In the genomic region with DNA sequence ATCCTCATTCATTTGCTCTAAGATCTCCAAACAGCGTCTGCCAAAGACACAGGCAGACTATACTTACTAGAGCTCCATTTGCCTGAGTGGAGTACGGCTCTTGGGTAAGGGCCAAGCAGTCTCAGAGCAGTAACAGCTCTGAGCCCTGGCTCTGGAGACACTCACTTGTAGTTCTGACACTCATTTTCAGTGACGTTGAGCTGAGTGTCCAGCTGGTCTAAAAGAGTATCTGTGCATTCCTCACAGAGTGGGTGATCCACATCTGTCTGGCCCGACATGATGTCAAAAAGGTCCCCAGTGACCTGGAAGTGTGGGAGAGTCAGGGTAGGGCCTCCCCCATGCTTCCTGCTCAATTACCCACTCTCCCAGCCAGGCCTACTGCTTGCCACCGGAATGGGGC, we compare ENCODE assay signal across 30 cellular contexts. TPM values are rescaled to one million over a fixed set of nuclear protein-coding genes. Genes with fewer than 3 reads are reported as not detected.
DNase-seq lines count a peak whose midpoint lies in the region; ATAC-seq and TF ChIP-seq lines count a peak whose summit lies in the region.
"Had no signal": no experiment of that assay in that cellular context is flagged by ENCODE, and none has a peak within 500 bp of the region (broad histone marks: within the 10 kb centered on the region; RNA-seq: fewer than 3 reads in every experiment).

No MANE protein-coding gene starts in this region.

- H3K4me3 Mint-ChIP-seq in HFFc6, result peak overlapping the region; percentile 26; the same call in 1 of the 2 replicates
- H3K4me3 Mint-ChIP-seq: activated CD8-positive, alpha-beta T cell treated with anti-CD3 and anti-CD28 coated beads for 36 hours; CD8-positive, alpha-beta T cell; immature natural killer cell; nephron had no signal

- no peak overlapping the region for H2AFZ ChIP-seq in ACC112 (ENCODE audit: low read length, unreplicated experiment)
- H2AFZ ChIP-seq: parathyroid adenoma had no signal

- peaks cover 62% of the 10 kb centered on the region for H3K36me3 Mint-ChIP-seq in HFFc6 (ENCODE audit: low read depth)

- in situ Hi-C loops in brain microvascular endothelial cell (cut with HindIII; ENCODE audit: low pct_ligation_motif_present, low sequenced_read_pairs) (no loop called here), G401 (cut with HindIII; ENCODE audit: low sequenced_read_pairs) (no loop called here)

- H3K4me3 ChIP-seq in ACC112 (ENCODE audit: low read depth, low read length) (no peak overlapping the region), brain microvascular endothelial cell (ENCODE audit: low read depth, low read length) (no peak overlapping the region)
- H3K4me3 ChIP-seq: ascending aorta, dorsolateral prefrontal cortex, SK-N-MC, thoracic aorta had no signal

- DNase-seq in HFFc6, result no peak
- DNase-seq in brain microvascular endothelial cell, result no peak
- DNase-seq in iris pigment epithelial cell (ENCODE audit: low read depth), result peak; percentile 17
- DNase-seq in G401 (ENCODE audit: low spot score), result no peak
- DNase-seq in A172 (ENCODE audit: low spot score), result no peak
- no peak for DNase-seq in glomerular visceral epithelial cell (ENCODE audit: extremely low spot score)
- DNase-seq: activated CD4-positive, alpha-beta T cell treated with anti-CD3 and anti-CD28 coated beads for 1 hour; activated CD8-positive, alpha-beta T cell treated with anti-CD3 and anti-CD28 coated beads for 36 hours; activated gamma-delta T cell; BE2C; caudate nucleus; CD8-positive, alpha-beta T cell; dorsolateral prefrontal cortex; immature natural killer cell; Karpas-422; NCI-H2029; NCI-H524 treated with DMSO at 0.1 percent for 48 hours; stimulated activated CD4-positive, alpha-beta T cell treated with anti-CD3 and anti-CD28 coated beads, Interleukin-1b, Interleukin-23, amount 100 ng/mL, for 48 hours; stimulated activated naive CD8-positive, alpha-beta T cell treated with anti-CD3 and anti-CD28 coated beads, Interleukin-15, Interleukin-2, amounts not matched to agents 100 U/mL and 50 U/mL, for 24 hours; T-helper 2 cell had no signal

- H3K27me3 Mint-ChIP-seq in HFFc6 (ENCODE audit: insufficient read depth), result peaks cover 2% of the 10 kb centered on the region; the same call in 1 of the 2 replicates
- H3K27me3 Mint-ChIP-seq: activated CD8-positive, alpha-beta T cell treated with anti-CD3 and anti-CD28 coated beads for 36 hours had no signal

- H3K9me3 Mint-ChIP-seq in HFFc6, result no peaks in the 10 kb centered on the region
- H3K9me3 Mint-ChIP-seq: activated CD8-positive, alpha-beta T cell treated with anti-CD3 and anti-CD28 coated beads for 36 hours; CD8-positive, alpha-beta T cell; immature natural killer cell; nephron had no signal

- H3K4me1 ChIP-seq in ACC112 (ENCODE audit: control insufficient read depth, insufficient read depth, low read length, unreplicated experiment), result peaks cover 28% of the 10 kb centered on the region
- H3K4me1 ChIP-seq: BE2C, parathyroid adenoma had no signal

- peak overlapping the region; percentile 87 for H3K27ac Mint-ChIP-seq in HFFc6
- H3K27ac Mint-ChIP-seq: activated CD8-positive, alpha-beta T cell treated with anti-CD3 and anti-CD28 coated beads for 36 hours; CD8-positive, alpha-beta T cell; immature natural killer cell; nephron had no signal

- peak overlapping the region; percentile 59 for H3K27ac ChIP-seq in ACC112 (ENCODE audit: low read depth, low read length)
- peak overlapping the region; percentile 58 for H3K27ac ChIP-seq in brain microvascular endothelial cell
- H3K27ac ChIP-seq: ascending aorta, dorsolateral prefrontal cortex, parathyroid adenoma, SK-N-MC, thoracic aorta had no signal

- no peaks in the 10 kb centered on the region for H3K27me3 ChIP-seq in ACC112 (ENCODE audit: insufficient read depth, low read length)
- no peaks in the 10 kb centered on the region for H3K27me3 ChIP-seq in brain microvascular endothelial cell (replicated peaks)
- H3K27me3 ChIP-seq: ascending aorta, BE2C, dorsolateral prefrontal cortex had no signal

- peaks cover 55% of the 10 kb centered on the region for H3K36me3 ChIP-seq in ACC112 (ENCODE audit: insufficient read depth, low read length)
- H3K36me3 ChIP-seq in brain microvascular endothelial cell (replicated peaks), result peaks cover 66% of the 10 kb centered on the region

- peaks cover 55% of the 10 kb centered on the region for H3K4me1 Mint-ChIP-seq in HFFc6 (ENCODE audit: low read depth)

- TF ChIP-seq CTCF in HFFc6 (IDR thresholded peaks at IDR 0.05) (no peak), brain microvascular endothelial cell (IDR thresholded peaks at IDR 0.05; ENCODE audit: low read depth, low read length, missing control alignments) (no peak)

- no peak for ATAC-seq in GM19351 (IDR thresholded peaks at IDR 0.05; ENCODE audit: unreplicated experiment)
- ATAC-seq: activated CD8-positive, alpha-beta T cell treated with anti-CD3 and anti-CD28 coated beads for 36 hours; CD8-positive, alpha-beta T cell; HCT116; HepG2; stimulated activated naive CD8-positive, alpha-beta T cell treated with anti-CD3 and anti-CD28 coated beads, Interleukin-15, Interleukin-2, amounts not matched to agents 100 U/mL and 50 U/mL, for 24 hours had no signal

- H3K79me2 ChIP-seq in ACC112 (ENCODE audit: control insufficient read depth, insufficient read depth, low read length, unreplicated experiment), result peaks cover 18% of the 10 kb centered on the region

RNA-seq across cellular contexts. Expression of gene BECN1, which starts 5.7 kb away (rescaled TPM):
- total RNA-seq in HFFc6 (2021; fragmentation: NEBNext Ultra II Directional; extraction: Animal tissue kit (Norgen Biotek cat#: 25700)), result 100 to 1,000 TPM in 3 of 6 experiments, 10 to 100 TPM in 3; 95.6 to 113 (median 99.9) TPM
- 71.6 and 109 TPM in 2 replicates for total RNA-seq in G401 (2014; rRNA removed; shearing (Covaris generic))
- total RNA-seq in A172 (2014; rRNA removed; shearing (Covaris generic)), result 113 and 134 TPM in 2 replicates

RNA-seq across cellular contexts. Expression of gene PSME3, which starts 14.8 kb away (rescaled TPM):
- total RNA-seq in HFFc6 (2021; fragmentation: NEBNext Ultra II Directional; extraction: Animal tissue kit (Norgen Biotek cat#: 25700)), result 100 to 1,000 TPM; 153 to 184 (median 162) TPM
- 53.6 and 116 TPM in 2 replicates for total RNA-seq in G401 (2014; rRNA removed; shearing (Covaris generic))
- 185 and 217 TPM in 2 replicates for total RNA-seq in A172 (2014; rRNA removed; shearing (Covaris generic))

RNA-seq across cellular contexts. Expression of gene CNTD1, which starts 19.7 kb away (rescaled TPM):
- under 1 TPM in 1 of 6 experiments, not detected in 5; 0.19 TPM for total RNA-seq in HFFc6 (2021; fragmentation: NEBNext Ultra II Directional; extraction: Animal tissue kit (Norgen Biotek cat#: 25700))
- 0.18 TPM in 1 of 2 replicates, not detected in the other for total RNA-seq in G401 (2014; rRNA removed; shearing (Covaris generic))
- total RNA-seq in A172 (2014; rRNA removed; shearing (Covaris generic)), result 0.03 and 0.29 TPM in 2 replicates
- total RNA-seq: A673; ascending aorta; CD8-positive, alpha-beta T cell; thoracic aorta had no signal

RNA-seq across cellular contexts. Expression of gene COA3, which starts 19.9 kb away (rescaled TPM):
- 10 to 100 TPM; 52.8 to 67.3 (median 61.1) TPM for total RNA-seq in HFFc6 (2021; fragmentation: NEBNext Ultra II Directional; extraction: Animal tissue kit (Norgen Biotek cat#: 25700))
- 53.7 and 75.4 TPM in 2 replicates for total RNA-seq in G401 (2014; rRNA removed; shearing (Covaris generic))
- total RNA-seq in A172 (2014; rRNA removed; shearing (Covaris generic)), result 112 and 122 TPM in 2 replicates

RNA-seq across cellular contexts. Expression of gene AOC2, which starts 26.0 kb away (rescaled TPM):
- total RNA-seq in HFFc6 (2021; fragmentation: NEBNext Ultra II Directional; extraction: Animal tissue kit (Norgen Biotek cat#: 25700)), result under 1 TPM; 0.20 to 0.78 (median 0.41) TPM
- total RNA-seq in G401 (2014; rRNA removed; shearing (Covaris generic)), result not detected in 2 replicates
- total RNA-seq in A172 (2014; rRNA removed; shearing (Covaris generic)), result 0.10 TPM in 1 of 2 replicates, not detected in the other
- total RNA-seq: ascending aorta had no signal
